ENCODE assay signal across 22 cellular contexts in the genomic region with DNA sequence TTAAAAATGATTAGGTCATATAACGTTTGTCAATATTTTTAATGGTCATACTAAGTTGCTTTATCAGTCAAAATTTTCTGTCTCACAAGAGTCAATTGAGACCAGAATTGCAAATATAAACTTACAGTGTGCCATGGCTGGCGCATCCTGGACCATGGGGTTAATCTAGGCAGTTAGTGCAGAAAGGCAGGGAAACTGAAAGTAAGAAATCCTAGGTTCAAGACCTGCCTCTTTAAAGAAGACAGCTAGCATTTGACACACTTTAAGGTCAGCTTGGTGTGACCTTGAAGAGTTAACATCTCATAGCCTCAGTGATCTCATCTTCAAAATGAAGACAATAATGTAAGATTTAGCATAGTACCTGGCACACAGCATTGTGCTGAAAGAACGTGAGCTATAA.
"Had no signal": no experiment of that assay in that cellular context is flagged by ENCODE, and none has a peak within 500 bp of the region (broad histone marks: within the 10 kb centered on the region; RNA-seq: fewer than 3 reads in every experiment).

No MANE protein-coding gene starts in this region.

- ATAC-seq: effector memory CD8-positive, alpha-beta T cell; esophagus mucosa; gastrocnemius medialis; heart right ventricle; left cardiac atrium; left ventricle myocardium superior; lower lobe of right lung; naive thymus-derived CD4-positive, alpha-beta T cell had no signal

- H3K9me3 ChIP-seq: colonic mucosa, esophagus squamous epithelium, gastrocnemius medialis, heart right ventricle, left lung, lower lobe of right lung had no signal

- DNase-seq: colonic mucosa; cortex of kidney; effector CD8-positive, alpha-beta T cell; effector memory CD8-positive, alpha-beta T cell; erythroblast; esophagus squamous epithelium; foreskin fibroblast; foreskin melanocyte; gastrocnemius medialis; glutamatergic neuron; head of caudate nucleus; heart right ventricle; hippocampal formation; left cardiac atrium; left lung; left ventricle myocardium superior; lower lobe of right lung; mesenchymal stem cell; midbrain; naive thymus-derived CD4-positive, alpha-beta T cell had no signal

- H3K36me3 ChIP-seq: colonic mucosa, esophagus squamous epithelium, gastrocnemius medialis, heart right ventricle, left lung, lower lobe of right lung had no signal

- H3K4me3 ChIP-seq: colonic mucosa, esophagus squamous epithelium, gastrocnemius medialis, heart right ventricle, left lung, lower lobe of right lung had no signal

- H3K4me1 ChIP-seq: colonic mucosa, esophagus squamous epithelium, gastrocnemius medialis, heart right ventricle, left lung, lower lobe of right lung had no signal

- H3K27ac ChIP-seq: colonic mucosa, epithelial cell of prostate, esophagus squamous epithelium, gastrocnemius medialis, heart right ventricle, left lung, lower lobe of right lung had no signal

- H3K27me3 ChIP-seq: colonic mucosa, gastrocnemius medialis, left lung had no signal
